In the genomic region with DNA sequence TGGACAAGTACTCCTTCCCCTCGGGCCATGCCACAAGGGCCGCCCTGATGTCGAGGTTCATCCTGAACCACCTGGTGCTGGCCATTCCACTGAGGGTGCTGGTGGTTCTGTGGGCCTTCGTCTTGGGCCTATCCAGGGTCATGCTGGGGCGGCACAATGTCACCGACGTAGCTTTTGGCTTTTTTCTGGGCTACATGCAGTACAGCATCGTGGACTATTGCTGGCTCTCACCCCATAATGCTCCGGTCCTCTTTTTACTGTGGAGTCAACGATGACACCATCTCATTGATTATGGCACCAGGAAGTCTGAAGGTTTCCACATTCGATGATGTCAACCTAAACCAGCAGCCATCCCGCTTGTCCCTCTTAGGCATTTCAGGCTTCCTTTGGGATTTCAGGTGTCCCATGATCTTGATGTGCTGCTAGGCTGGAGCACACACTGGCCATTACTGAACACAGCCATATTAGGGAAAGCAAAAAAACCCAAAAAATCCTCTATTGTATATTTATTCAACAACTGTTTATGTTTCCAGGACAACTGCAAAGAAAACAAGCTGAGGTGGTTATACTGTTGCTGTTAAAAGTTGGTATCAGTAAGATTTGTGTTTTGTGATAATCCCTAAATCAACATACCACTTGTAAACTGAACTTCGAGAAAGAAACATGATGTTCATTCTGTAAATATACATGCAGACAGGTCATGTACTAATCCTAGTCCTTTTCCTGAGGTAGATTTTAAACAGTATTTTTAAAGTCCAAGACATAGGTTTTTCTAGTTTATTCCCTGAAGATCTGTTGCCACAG, we compare ENCODE assay signal across 8 cellular contexts. TPM values are rescaled to one million over a fixed set of nuclear protein-coding genes. Genes with fewer than 3 reads are reported as not detected.
DNase-seq lines count a peak whose midpoint lies in the region; ATAC-seq and TF ChIP-seq lines count a peak whose summit lies in the region.

No MANE protein-coding gene starts in this region.

- no peak overlapping the region for H2BK5ac ChIP-seq in trophoblast cell (ENCODE audit: low read depth, low read length, poor library complexity)

- peak overlapping the region; percentile 39 for H4K8ac ChIP-seq in trophoblast cell (ENCODE audit: low read depth, low read length)

- H3K23ac ChIP-seq in trophoblast cell (ENCODE audit: low read length): no peak overlapping the region

- no peak for TF ChIP-seq EP300 in esophagus muscularis mucosa (IDR thresholded peaks at IDR 0.05)

- H2BK120ac ChIP-seq in trophoblast cell (ENCODE audit: insufficient read depth, low read length, poor library complexity): no peak overlapping the region

- no peak overlapping the region for H3K14ac ChIP-seq in trophoblast cell (ENCODE audit: low read length)

- no peak overlapping the region for H3K4ac ChIP-seq in trophoblast cell (ENCODE audit: low read depth, low read length)

- TF ChIP-seq CTCF in esophagus muscularis mucosa (IDR thresholded peaks at IDR 0.05): no peak

- H2BK12ac ChIP-seq in trophoblast cell (ENCODE audit: low read length): no peak overlapping the region

- ATAC-seq in Right ventricle myocardium inferior (peak; percentile 3), left cardiac atrium (no peak), GM18870 (IDR thresholded peaks at IDR 0.05; ENCODE audit: unreplicated experiment) (no peak)

- H3K79me2 ChIP-seq in trophoblast cell (ENCODE audit: control insufficient read depth, insufficient read depth, low read length, poor library complexity): peaks cover 6% of the 10 kb centered on the region

- TF ChIP-seq POLR2A in esophagus muscularis mucosa (IDR thresholded peaks at IDR 0.05; ENCODE audit: low read depth): no peak

- H4K12ac ChIP-seq in trophoblast cell (ENCODE audit: low read depth, low read length): no peak overlapping the region

- H3K27ac ChIP-seq in SJSA1 (no peak overlapping the region), esophagus muscularis mucosa (replicated peaks in 1 of 4) (peak overlapping the region; percentile 80 to 91 (median 86)), trophoblast cell (ENCODE audit: low read depth, low read length) (no peak overlapping the region)

- DNase-seq in Right ventricle myocardium inferior (ENCODE audit: missing footprints) (no peak), left cardiac atrium (no peak), SJSA1 (ENCODE audit: low read depth in 1 of 2, low spot score in 2 of 2) (peak in 1 of 2 experiments; percentile 47), esophagus muscularis mucosa (ENCODE audit: extremely low spot score) (no peak), trophoblast cell (peak; percentile 54 to 97), AG08396 (ENCODE audit: low spot score) (no peak), AG08395 (ENCODE audit: low spot score) (no peak)

- peak overlapping the region; percentile 84 for H2AFZ ChIP-seq in trophoblast cell (ENCODE audit: insufficient read depth, low read length, poor library complexity)

- peak overlapping the region; percentile 28 for H4K91ac ChIP-seq in trophoblast cell (ENCODE audit: low read depth, low read length)

- intact Hi-C loops in Right ventricle myocardium inferior (cut with DNase I): loop anchor here (2.0 to 10.0 kb wide), 2 partner anchors 78 to 1138 kb away; a partner anchor contains a TSS
- intact Hi-C loops in left cardiac atrium (cut with DNase I): loop anchor here in 1 of 2 donors (5.0 kb wide), 1 partner anchor 134 kb away; no protein-coding TSS in a partner anchor
- intact Hi-C loops in esophagus muscularis mucosa (cut with DNase I): loop anchor here (2.0 to 10.0 kb wide), 2 partner anchors 78 to 322 kb away; a partner anchor contains a TSS

- no peaks in the 10 kb centered on the region for H3K27me3 ChIP-seq in SJSA1 (replicated peaks)
- H3K27me3 ChIP-seq in esophagus muscularis mucosa: no peaks in the 10 kb centered on the region
- no peaks in the 10 kb centered on the region for H3K27me3 ChIP-seq in trophoblast cell (ENCODE audit: insufficient read depth, low read length)

- no peak overlapping the region for H3K18ac ChIP-seq in trophoblast cell (ENCODE audit: low read length)

- peaks cover 5% of the 10 kb centered on the region for H3K79me1 ChIP-seq in trophoblast cell (ENCODE audit: low read length)

- no peak overlapping the region for H3K9ac ChIP-seq in trophoblast cell (ENCODE audit: low read length)

- 83% methylated on average over 6 of the region's 13 CpGs for WGBS in esophagus muscularis mucosa
- WGBS in trophoblast cell (ENCODE audit: extremely low coverage, insufficient coverage, insufficient read length): no CpG with 5 or more reads among the region's 13 CpGs

- H3K4me3 ChIP-seq in SJSA1: peak overlapping the region; percentile 70; the same call in 1 of the 2 replicates
- peak overlapping the region; percentile 69 to 97 (median 92) for H3K4me3 ChIP-seq in esophagus muscularis mucosa
- H3K4me3 ChIP-seq in trophoblast cell (ENCODE audit: low read depth, low read length): peak overlapping the region; percentile 96

- H3K4me2 ChIP-seq in trophoblast cell (ENCODE audit: low read length): peak overlapping the region; percentile 81

- no peaks in the 10 kb centered on the region for H3K9me3 ChIP-seq in SJSA1 (replicated peaks)
- no peaks in the 10 kb centered on the region for H3K9me3 ChIP-seq in esophagus muscularis mucosa
- no peaks in the 10 kb centered on the region for H3K9me3 ChIP-seq in trophoblast cell (ENCODE audit: insufficient read depth, low read depth, low read length)

- peaks cover 19% of the 10 kb centered on the region for H3K4me1 ChIP-seq in SJSA1 (replicated peaks)
- H3K4me1 ChIP-seq in esophagus muscularis mucosa: peaks cover 20 to 54% (median 50%) of the 10 kb centered on the region in 4 donors
- peaks cover 7 to 8% of the 10 kb centered on the region in 2 experiments for H3K4me1 ChIP-seq in trophoblast cell (ENCODE audit: control insufficient read depth in 1 of 2, insufficient read depth in 2 of 2, low read length in 2 of 2)

- no peak overlapping the region for H2AK5ac ChIP-seq in trophoblast cell (ENCODE audit: low read length)

- H3K36me3 ChIP-seq in SJSA1 (no peaks in the 10 kb centered on the region), esophagus muscularis mucosa (no peaks in the 10 kb centered on the region), trophoblast cell (ENCODE audit: control insufficient read depth in 1 of 2, insufficient read depth in 2 of 2, low read length in 2 of 2) (no peaks in the 10 kb centered on the region)

RNA-seq across cellular contexts. Expression of a gene that starts 1.1 kb away (rescaled TPM):
- total RNA-seq in Right ventricle myocardium inferior (2.3 TPM), left cardiac atrium (1 to 10 TPM; 3.1 to 3.4 TPM), esophagus muscularis mucosa (1 to 10 TPM; 3.8 to 6.3 (median 6.2) TPM)
- 1.8 and 3.4 TPM in 2 replicates for total RNA-seq in SJSA1 (2014; rRNA removed; shearing (Covaris generic))
- polyA plus RNA-seq in trophoblast cell (2013): 6.4 and 6.7 TPM in 2 replicates

RNA-seq across cellular contexts. Expression of a gene that starts 3.1 kb away (rescaled TPM):
- 0.38 TPM for total RNA-seq in Right ventricle myocardium inferior
- total RNA-seq in left cardiac atrium: 1 to 10 TPM in 1 of 2 donors, under 1 TPM in 1; 0.56 to 1.3 TPM
- 0.13 TPM in 1 of 2 replicates, not detected in the other for total RNA-seq in SJSA1 (2014; rRNA removed; shearing (Covaris generic))
- total RNA-seq in esophagus muscularis mucosa: 1 to 10 TPM in 2 of 4 donors, under 1 TPM in 2; 0.23 to 1.7 (median 1.1) TPM
- 1.3 and 1.7 TPM in 2 replicates for polyA plus RNA-seq in trophoblast cell (2013)

RNA-seq across cellular contexts. Expression of a gene that starts 16.2 kb away (rescaled TPM):
- 42.1 TPM for total RNA-seq in Right ventricle myocardium inferior
- 10 to 100 TPM; 32.5 to 41.6 TPM for total RNA-seq in left cardiac atrium
- total RNA-seq in SJSA1 (2014; rRNA removed; shearing (Covaris generic)): 4.8 and 12.6 TPM in 2 replicates
- total RNA-seq in esophagus muscularis mucosa: 100 to 1,000 TPM in 1 of 4 donors, 10 to 100 TPM in 3; 78.3 to 115 (median 86.4) TPM
- 7.7 and 8.3 TPM in 2 replicates for polyA plus RNA-seq in trophoblast cell (2013)

Comparison
In these comparisons a context has a peak if more than half of its experiments do, and no peak if none do; other contexts are left out.
1. DNase-seq: peak in trophoblast cell (2 of 2); none in Right ventricle myocardium inferior (single experiment), left cardiac atrium (single experiment), esophagus muscularis mucosa (single experiment), AG08396 (single experiment) and AG08395 (single experiment).
2. H3K27ac ChIP-seq: peak in esophagus muscularis mucosa (4 of 4); none in SJSA1 (single experiment) and trophoblast cell (single experiment).
3. Peak in every context shown above with its lines, with median percentiles within 50 percentile points of each other: H3K4me3 ChIP-seq.